In genomic region chr2:119228136-119228535, GRCh38 we compare ENCODE assay signal across 26 cellular contexts.
"Had no signal": no experiment of that assay in that cellular context is flagged by ENCODE, and none has a peak within 500 bp of the region (broad histone marks: within the 10 kb centered on the region; RNA-seq: fewer than 3 reads in every experiment).

No MANE protein-coding gene starts in this region.

- H3K9me3 ChIP-seq: stomach, suprapubic skin, testis, thoracic aorta, thyroid gland, tibial artery, tibial nerve, transverse colon, upper lobe of left lung, upper lobe of right lung, uterus, vagina had no signal

- DNase-seq: stimulated activated CD4-positive, alpha-beta T cell treated with anti-CD3 and anti-CD28 coated beads, Interleukin-2, amount 100 ng/mL, for 48 hours; stimulated activated CD4-positive, alpha-beta T cell treated with anti-CD3 and anti-CD28 coated beads, Interleukin-4, amount 100 ng/mL, for 1 hour; stimulated activated CD4-positive, alpha-beta T cell treated with anti-CD3 and anti-CD28 coated beads, Interleukin-4, amount 100 ng/mL, for 24 hours; stimulated activated CD4-positive, alpha-beta T cell treated with anti-CD3 and anti-CD28 coated beads, Interleukin-4, amount 100 ng/mL, for 4 hours; stimulated activated CD8-positive, alpha-beta memory T cell treated with anti-CD3 and anti-CD28 coated beads, Interleukin-4, amount 100 ng/mL, for 48 hours; stimulated activated naive B cell treated with anti-CD40 and anti-IgM and Interleukin-4, amounts not matched to agents 10 μg/mL and 1 μg/mL and 100 μg/mL, for 72 hours; stimulated activated naive CD4-positive, alpha-beta T cell; stimulated activated naive CD4-positive, alpha-beta T cell treated with Interleukin-2 at 50 U/mL for 16 hours; stimulated activated naive CD8-positive, alpha-beta T cell treated with anti-CD3 and anti-CD28 coated beads, Interleukin-15, amount 100 ng/mL, for 72 hours; stimulated activated naive CD8-positive, alpha-beta T cell treated with anti-CD3 and anti-CD28 coated beads, Interleukin-15, Interleukin-2, amounts not matched to agents 100 U/mL and 50 U/mL, for 24 hours; stomach; substantia nigra; testis; thyroid gland; tibial artery; transverse colon; trophoblast cell; upper lobe of left lung; upper lobe of right lung; uterus had no signal

- H3K36me3 ChIP-seq: stomach, suprapubic skin, thoracic aorta, thyroid gland, tibial artery, tibial nerve, transverse colon, upper lobe of left lung, upper lobe of right lung, uterus, vagina had no signal

- ATAC-seq: stimulated activated effector memory CD8-positive, alpha-beta T cell treated with anti-CD3 and anti-CD28 coated beads, Interleukin-12 subunit alpha, Interleukin-12 subunit beta, amount 100 ng/mL, for 72 hours; stimulated activated memory B cell treated with anti-CD40 and anti-IgM and Interleukin-4, amounts not matched to agents 10 μg/mL and 1 μg/mL and 100 μg/mL, for 72 hours; stimulated activated naive B cell treated with anti-CD40 and anti-IgM and Interleukin-4, amounts not matched to agents 10 μg/mL and 1 μg/mL and 100 μg/mL, for 72 hours; stimulated activated naive CD8-positive, alpha-beta T cell treated with anti-CD3 and anti-CD28 coated beads, Interleukin-15, amount 100 ng/mL, for 72 hours; stimulated activated naive CD8-positive, alpha-beta T cell treated with anti-CD3 and anti-CD28 coated beads, Interleukin-15, Interleukin-2, amounts not matched to agents 100 U/mL and 50 U/mL, for 24 hours; upper lobe of right lung had no signal

- H3K27me3 ChIP-seq: suprapubic skin, testis, thyroid gland, tibial artery, upper lobe of left lung, uterus, vagina had no signal

- H3K4me3 ChIP-seq: stomach, suprapubic skin, testis, thoracic aorta, thyroid gland, tibial artery, tibial nerve, transverse colon, upper lobe of left lung, upper lobe of right lung, uterus, vagina had no signal

- H3K27ac ChIP-seq: stomach, suprapubic skin, testis, thoracic aorta, thyroid gland, tibial artery, tibial nerve, transverse colon, upper lobe of left lung, upper lobe of right lung, uterus, vagina had no signal
